33 cellular contexts compared by ENCODE assay signal in genomic region chr5:13735686-13736085, GRCh38.
"Had no signal": no experiment of that assay in that cellular context is flagged by ENCODE, and none has a peak within 500 bp of the region (broad histone marks: within the 10 kb centered on the region; RNA-seq: fewer than 3 reads in every experiment).

No MANE protein-coding gene starts in this region.

- H2AFZ ChIP-seq: hepatocyte had no signal

- H3K36me3 ChIP-seq: colonic mucosa, esophagus muscularis mucosa, lower lobe of right lung, neutrophil, pancreas, right atrium auricular region, suprapubic skin, transverse colon, upper lobe of right lung, uterus had no signal

- H3K27me3 ChIP-seq: colonic mucosa, esophagus muscularis mucosa, hepatocyte, neutrophil, pancreas, right atrium auricular region, suprapubic skin, transverse colon, upper lobe of right lung, uterus had no signal

- H3K4me2 ChIP-seq: hepatocyte, smooth muscle cell had no signal

- H3K27ac ChIP-seq: colonic mucosa, epithelial cell of prostate, esophagus muscularis mucosa, hepatocyte, lower lobe of right lung, neutrophil, pancreas, right atrium auricular region, suprapubic skin, transverse colon, upper lobe of right lung, uterus had no signal

- H3K4me1 ChIP-seq: colonic mucosa, esophagus muscularis mucosa, lower lobe of right lung, pancreas, right atrium auricular region, suprapubic skin, transverse colon, upper lobe of right lung, uterus had no signal

- H3K79me2 ChIP-seq: hepatocyte had no signal

- H3K27ac Mint-ChIP-seq: dendritic cell treated with granulocyte-macrophage colony-stimulating factor and Interleukin-4, amounts not matched to agents 40 ng/mL and 50 ng/mL, for 4 days; endodermal cell; naive B cell; natural killer cell treated with Interleukin-12 subunit alpha and Interleukin-12 subunit beta and Interleukin-15 and Interleukin-18, amount 100 ng/mL, for 72 hours; progenitor cell of endocrine pancreas; stimulated activated naive CD8-positive, alpha-beta T cell treated with anti-CD3 and anti-CD28 coated beads, Interleukin-15, amount 100 ng/mL, for 72 hours had no signal

- DNase-seq: colonic mucosa; effector CD8-positive, alpha-beta T cell; endodermal cell; foreskin melanocyte; head of caudate nucleus; kidney; left colon; left ventricle myocardium superior; lower lobe of right lung; mucosa of descending colon; naive B cell; pancreas; stimulated activated CD4-positive, alpha-beta T cell treated with anti-CD3 and anti-CD28 coated beads, Interleukin-12 subunit alpha, Interleukin-12 subunit beta, amount 100 ng/mL, for 4 hours; stimulated activated CD4-positive, alpha-beta T cell treated with anti-CD3 and anti-CD28 coated beads, Interleukin-1b, Interleukin-23, amount 100 ng/mL, for 48 hours; stimulated activated CD4-positive, alpha-beta T cell treated with anti-CD3 and anti-CD28 coated beads, Interleukin-4, amount 100 ng/mL, for 1 hour; stimulated activated CD8-positive, alpha-beta memory T cell treated with anti-CD3 and anti-CD28 coated beads, Interleukin-4, amount 100 ng/mL, for 48 hours; stimulated activated naive CD4-positive, alpha-beta T cell; stimulated activated naive CD8-positive, alpha-beta T cell treated with anti-CD3 and anti-CD28 coated beads, Interleukin-15, amount 100 ng/mL, for 72 hours; transverse colon; upper lobe of right lung; uterus had no signal

- H3K4me3 Mint-ChIP-seq: dendritic cell treated with granulocyte-macrophage colony-stimulating factor and Interleukin-4, amounts not matched to agents 40 ng/mL and 50 ng/mL, for 4 days; endodermal cell; naive B cell; natural killer cell treated with Interleukin-12 subunit alpha and Interleukin-12 subunit beta and Interleukin-15 and Interleukin-18, amount 100 ng/mL, for 72 hours; neural crest cell; stimulated activated naive CD8-positive, alpha-beta T cell treated with anti-CD3 and anti-CD28 coated beads, Interleukin-15, amount 100 ng/mL, for 72 hours had no signal

- H3K4me3 ChIP-seq: colonic mucosa, esophagus muscularis mucosa, hepatocyte, lower lobe of right lung, mucosa of descending colon, pancreas, right atrium auricular region, smooth muscle cell, suprapubic skin, transverse colon, upper lobe of right lung, uterus had no signal

- H3K36me3 Mint-ChIP-seq: naive B cell; natural killer cell treated with Interleukin-12 subunit alpha and Interleukin-12 subunit beta and Interleukin-15 and Interleukin-18, amount 100 ng/mL, for 72 hours had no signal

- H3K27me3 Mint-ChIP-seq: dendritic cell treated with granulocyte-macrophage colony-stimulating factor and Interleukin-4, amounts not matched to agents 40 ng/mL and 50 ng/mL, for 4 days; naive B cell; natural killer cell treated with Interleukin-12 subunit alpha and Interleukin-12 subunit beta and Interleukin-15 and Interleukin-18, amount 100 ng/mL, for 72 hours; progenitor cell of endocrine pancreas; stimulated activated naive CD8-positive, alpha-beta T cell treated with anti-CD3 and anti-CD28 coated beads, Interleukin-15, amount 100 ng/mL, for 72 hours had no signal

- ATAC-seq: left colon; left ventricle myocardium superior; lower lobe of right lung; mucosa of descending colon; natural killer cell treated with Interleukin-12 subunit alpha and Interleukin-12 subunit beta and Interleukin-15 and Interleukin-18, amount 100 ng/mL, for 72 hours; pancreas; sciatic nerve; stimulated activated naive CD8-positive, alpha-beta T cell treated with anti-CD3 and anti-CD28 coated beads, Interleukin-15, amount 100 ng/mL, for 72 hours; upper lobe of right lung had no signal

- H3K4me1 Mint-ChIP-seq: endodermal cell; naive B cell; neural crest cell; stimulated activated naive CD8-positive, alpha-beta T cell treated with anti-CD3 and anti-CD28 coated beads, Interleukin-15, amount 100 ng/mL, for 72 hours had no signal

- H3K9me3 Mint-ChIP-seq: endodermal cell had no signal
